ENCODE assay signal across 1 cellular context in the genomic region with DNA sequence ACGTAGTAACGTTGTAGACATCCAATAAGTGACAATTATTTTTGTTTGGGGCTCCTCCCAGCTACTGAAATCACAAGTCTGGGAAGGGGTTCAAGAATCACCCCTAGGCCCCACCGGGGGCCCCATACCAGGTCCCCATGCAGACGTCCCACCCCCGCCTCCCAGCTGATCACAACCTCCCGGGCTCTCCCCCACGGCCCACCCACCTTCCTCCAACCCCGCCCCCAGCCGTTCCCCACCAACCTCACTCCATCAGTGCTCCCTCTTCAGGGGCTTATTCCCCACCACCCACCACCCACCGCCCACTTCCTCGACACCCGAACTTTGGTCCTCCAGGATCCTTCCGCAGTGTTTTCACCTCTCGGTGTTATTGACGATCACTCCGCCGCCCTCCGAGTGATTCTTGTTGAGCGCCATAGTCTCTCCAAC.
TF ChIP-seq lines count a peak whose summit lies in the region.

No MANE protein-coding gene starts in this region.

TF ChIP-seq in GM23338, 12 proteins besides CTCF, POLR2A, EP300 and RAD21 (continued from another document):
- TF ChIP-seq, protein P1, sequence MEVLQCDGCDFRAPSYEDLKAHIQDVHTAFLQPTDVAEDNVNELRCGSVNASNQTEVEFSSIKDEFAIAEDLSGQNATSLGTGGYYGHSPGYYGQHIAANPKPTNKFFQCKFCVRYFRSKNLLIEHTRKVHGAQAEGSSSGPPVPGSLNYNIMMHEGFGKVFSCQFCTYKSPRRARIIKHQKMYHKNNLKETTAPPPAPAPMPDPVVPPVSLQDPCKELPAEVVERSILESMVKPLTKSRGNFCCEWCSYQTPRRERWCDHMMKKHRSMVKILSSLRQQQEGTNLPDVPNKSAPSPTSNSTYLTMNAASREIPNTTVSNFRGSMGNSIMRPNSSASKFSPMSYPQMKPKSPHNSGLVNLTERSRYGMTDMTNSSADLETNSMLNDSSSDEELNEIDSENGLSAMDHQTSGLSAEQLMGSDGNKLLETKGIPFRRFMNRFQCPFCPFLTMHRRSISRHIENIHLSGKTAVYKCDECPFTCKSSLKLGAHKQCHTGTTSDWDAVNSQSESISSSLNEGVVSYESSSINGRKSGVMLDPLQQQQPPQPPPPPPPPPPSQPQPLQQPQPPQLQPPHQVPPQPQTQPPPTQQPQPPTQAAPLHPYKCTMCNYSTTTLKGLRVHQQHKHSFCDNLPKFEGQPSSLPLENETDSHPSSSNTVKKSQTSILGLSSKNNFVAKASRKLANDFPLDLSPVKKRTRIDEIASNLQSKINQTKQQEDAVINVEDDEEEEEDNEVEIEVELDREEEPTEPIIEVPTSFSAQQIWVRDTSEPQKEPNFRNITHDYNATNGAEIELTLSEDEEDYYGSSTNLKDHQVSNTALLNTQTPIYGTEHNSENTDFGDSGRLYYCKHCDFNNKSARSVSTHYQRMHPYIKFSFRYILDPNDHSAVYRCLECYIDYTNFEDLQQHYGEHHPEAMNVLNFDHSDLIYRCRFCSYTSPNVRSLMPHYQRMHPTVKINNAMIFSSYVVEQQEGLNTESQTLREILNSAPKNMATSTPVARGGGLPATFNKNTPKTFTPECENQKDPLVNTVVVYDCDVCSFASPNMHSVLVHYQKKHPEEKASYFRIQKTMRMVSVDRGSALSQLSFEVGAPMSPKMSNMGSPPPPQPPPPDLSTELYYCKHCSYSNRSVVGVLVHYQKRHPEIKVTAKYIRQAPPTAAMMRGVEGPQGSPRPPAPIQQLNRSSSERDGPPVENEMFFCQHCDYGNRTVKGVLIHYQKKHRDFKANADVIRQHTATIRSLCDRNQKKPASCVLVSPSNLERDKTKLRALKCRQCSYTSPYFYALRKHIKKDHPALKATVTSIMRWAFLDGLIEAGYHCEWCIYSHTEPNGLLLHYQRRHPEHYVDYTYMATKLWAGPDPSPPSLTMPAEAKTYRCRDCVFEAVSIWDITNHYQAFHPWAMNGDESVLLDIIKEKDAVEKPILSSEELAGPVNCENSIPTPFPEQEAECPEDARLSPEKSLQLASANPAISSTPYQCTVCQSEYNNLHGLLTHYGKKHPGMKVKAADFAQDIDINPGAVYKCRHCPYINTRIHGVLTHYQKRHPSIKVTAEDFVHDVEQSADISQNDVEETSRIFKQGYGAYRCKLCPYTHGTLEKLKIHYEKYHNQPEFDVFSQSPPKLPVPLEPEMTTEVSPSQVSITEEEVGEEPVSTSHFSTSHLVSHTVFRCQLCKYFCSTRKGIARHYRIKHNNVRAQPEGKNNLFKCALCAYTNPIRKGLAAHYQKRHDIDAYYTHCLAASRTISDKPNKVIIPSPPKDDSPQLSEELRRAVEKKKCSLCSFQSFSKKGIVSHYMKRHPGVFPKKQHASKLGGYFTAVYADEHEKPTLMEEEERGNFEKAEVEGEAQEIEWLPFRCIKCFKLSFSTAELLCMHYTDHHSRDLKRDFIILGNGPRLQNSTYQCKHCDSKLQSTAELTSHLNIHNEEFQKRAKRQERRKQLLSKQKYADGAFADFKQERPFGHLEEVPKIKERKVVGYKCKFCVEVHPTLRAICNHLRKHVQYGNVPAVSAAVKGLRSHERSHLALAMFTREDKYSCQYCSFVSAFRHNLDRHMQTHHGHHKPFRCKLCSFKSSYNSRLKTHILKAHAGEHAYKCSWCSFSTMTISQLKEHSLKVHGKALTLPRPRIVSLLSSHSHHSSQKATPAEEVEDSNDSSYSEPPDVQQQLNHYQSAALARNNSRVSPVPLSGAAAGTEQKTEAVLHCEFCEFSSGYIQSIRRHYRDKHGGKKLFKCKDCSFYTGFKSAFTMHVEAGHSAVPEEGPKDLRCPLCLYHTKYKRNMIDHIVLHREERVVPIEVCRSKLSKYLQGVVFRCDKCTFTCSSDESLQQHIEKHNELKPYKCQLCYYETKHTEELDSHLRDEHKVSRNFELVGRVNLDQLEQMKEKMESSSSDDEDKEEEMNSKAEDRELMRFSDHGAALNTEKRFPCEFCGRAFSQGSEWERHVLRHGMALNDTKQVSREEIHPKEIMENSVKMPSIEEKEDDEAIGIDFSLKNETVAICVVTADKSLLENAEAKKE (CRISPR knock-in tag; IDR thresholded peaks at IDR 0.05) = no peak
- no peak for TF ChIP-seq EZH2phosphoT487 (IDR thresholded peaks at IDR 0.05; ENCODE audit: unreplicated experiment)
